Comparison of ENCODE assay signal across 8 cellular contexts in the genomic region with DNA sequence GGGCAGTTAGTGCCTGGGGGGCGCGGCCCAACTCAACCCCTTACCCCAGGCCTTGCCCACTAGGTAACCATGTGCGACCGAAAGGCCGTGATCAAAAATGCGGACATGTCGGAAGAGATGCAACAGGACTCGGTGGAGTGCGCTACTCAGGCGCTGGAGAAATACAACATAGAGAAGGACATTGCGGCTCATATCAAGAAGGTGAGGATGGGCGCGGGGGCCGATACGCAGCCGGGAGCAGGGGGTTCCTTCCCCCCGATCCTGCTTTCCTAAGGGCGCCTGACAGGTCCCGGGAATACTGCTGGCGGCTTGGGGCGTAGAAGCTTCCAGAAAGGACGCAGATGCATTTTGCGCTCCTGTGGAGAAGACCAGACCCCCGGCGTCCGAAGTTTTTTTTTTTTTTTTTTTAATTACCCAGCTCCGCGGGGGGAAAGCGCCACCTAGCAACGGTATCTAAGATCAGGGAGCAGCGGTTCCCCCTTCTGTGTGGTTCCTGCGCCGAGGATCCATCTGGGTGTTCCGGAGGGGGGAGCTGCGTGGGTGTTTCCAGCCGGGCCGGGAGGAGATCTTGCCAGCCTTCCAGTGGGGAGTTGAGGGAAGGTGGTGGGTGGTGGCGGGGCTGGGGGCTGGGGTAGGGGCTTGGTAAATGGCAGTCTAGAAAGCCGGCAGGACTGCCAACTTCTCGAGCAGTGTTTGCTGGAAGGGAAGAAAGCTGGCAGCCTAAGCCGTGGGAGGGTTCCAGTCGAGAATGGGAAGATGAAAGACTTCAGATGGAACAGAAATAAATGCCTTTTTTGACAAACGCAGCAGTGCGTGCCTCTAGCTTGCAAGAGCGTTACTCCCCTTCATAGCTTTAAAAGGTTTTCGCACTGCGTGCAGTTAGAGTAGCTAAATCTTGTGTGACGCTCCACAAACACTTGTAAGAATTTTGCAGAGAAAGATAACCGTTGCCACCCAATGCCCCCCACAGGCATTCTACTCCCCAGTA. TPM values are rescaled to one million over a fixed set of nuclear protein-coding genes. Genes with fewer than 3 reads are reported as not detected.
DNase-seq lines count a peak whose midpoint lies in the region; ATAC-seq and TF ChIP-seq lines count a peak whose summit lies in the region.

No MANE protein-coding gene starts in this region.

- peak; percentile 70 for DNase-seq in GM10248 (ENCODE audit: extremely low spot score)
- DNase-seq in NCI-H510A treated with DMSO at 0.1 percent for 48 hours (lab: John Stamatoyannopoulos, UW), result peak; percentile 26
- DNase-seq in activated CD8-positive, alpha-beta memory T cell treated with anti-CD3 and anti-CD28 coated beads, Interleukin-2, amount 50 U/mL, for 4 hours, result peak; percentile 55
- DNase-seq in epidermal melanocyte (ENCODE audit: insufficient read length, low spot score), result peak; percentile 51
- peak; percentile 68 to 79 (median 73) for DNase-seq in mucosa of descending colon
- DNase-seq in stimulated activated CD8-positive, alpha-beta memory T cell treated with anti-CD3 and anti-CD28 coated beads, Interleukin-4, amount 100 ng/mL, for 24 hours (ENCODE audit: low read depth), result peak; percentile 47

- CTCF ChIA-PET in GM10248 (lab: Yijun Ruan, JAX), result interaction anchor here (0.8 to 1.5 kb wide), 11 partner anchors 8 to 153 kb away, joined by 3 to 6 read pairs (median 4); a partner anchor contains a TSS

- peak; percentile 30 for TF ChIP-seq CTCF in GM10248 (IDR thresholded peaks at IDR 0.05; ENCODE audit: control extremely low read depth, extremely low read depth, low read depth, missing control alignments)
- TF ChIP-seq CTCF in mucosa of descending colon (IDR thresholded peaks at IDR 0.05), result no peak

- ATAC-seq in HG02588 (IDR thresholded peaks at IDR 0.05; ENCODE audit: unreplicated experiment) (peak; percentile 7), mucosa of descending colon (peak; percentile 56), GM21390 (IDR thresholded peaks at IDR 0.05; ENCODE audit: unreplicated experiment) (no peak)

- H3K4me1 ChIP-seq in mucosa of descending colon (ENCODE audit: low read depth), result peaks cover 14% of the 10 kb centered on the region

- no peaks in the 10 kb centered on the region for H3K9me3 ChIP-seq in mucosa of descending colon

- POLR2A ChIA-PET in GM10248 (lab: Yijun Ruan, JAX), result interaction anchor here (0.6 to 2.2 kb wide), 17 partner anchors 8 to 1215 kb away, joined by 3 to 10 read pairs (median 5); a partner anchor contains a TSS

- no peaks in the 10 kb centered on the region for H3K36me3 ChIP-seq in mucosa of descending colon (ENCODE audit: low read depth)

- intact Hi-C loops in mucosa of descending colon (cut with DNase I, micrococcal nuclease), result loop anchor here in 1 of 2 donors (5.0 kb wide), 1 partner anchor 41 kb away; no protein-coding TSS in a partner anchor

- peak overlapping the region; percentile 92 for H3K4me3 ChIP-seq in mucosa of descending colon

RNA-seq across cellular contexts. Expression of a gene that starts 0.7 kb away (rescaled TPM):
- 100 to 1,000 TPM; 309 to 343 (median 309) TPM for total RNA-seq in mucosa of descending colon

RNA-seq across cellular contexts. Expression of a gene that starts 27.1 kb away (rescaled TPM):
- total RNA-seq in mucosa of descending colon, result 100 to 1,000 TPM; 117 to 140 (median 139) TPM

RNA-seq across cellular contexts. Expression of a gene that starts 32.3 kb away (rescaled TPM):
- 10 to 100 TPM; 22.8 to 30.0 (median 29.5) TPM for total RNA-seq in mucosa of descending colon

RNA-seq across cellular contexts. Expression of a gene that starts 37.5 kb away (rescaled TPM):
- 100 to 1,000 TPM; 158 to 300 (median 237) TPM for total RNA-seq in mucosa of descending colon

RNA-seq across cellular contexts. Expression of a gene that starts 50.4 kb away (rescaled TPM):
- total RNA-seq in mucosa of descending colon, result 10 to 100 TPM; 20.6 to 29.5 (median 26.8) TPM
